ENCODE assay signal across 15 cellular contexts in the genomic region with DNA sequence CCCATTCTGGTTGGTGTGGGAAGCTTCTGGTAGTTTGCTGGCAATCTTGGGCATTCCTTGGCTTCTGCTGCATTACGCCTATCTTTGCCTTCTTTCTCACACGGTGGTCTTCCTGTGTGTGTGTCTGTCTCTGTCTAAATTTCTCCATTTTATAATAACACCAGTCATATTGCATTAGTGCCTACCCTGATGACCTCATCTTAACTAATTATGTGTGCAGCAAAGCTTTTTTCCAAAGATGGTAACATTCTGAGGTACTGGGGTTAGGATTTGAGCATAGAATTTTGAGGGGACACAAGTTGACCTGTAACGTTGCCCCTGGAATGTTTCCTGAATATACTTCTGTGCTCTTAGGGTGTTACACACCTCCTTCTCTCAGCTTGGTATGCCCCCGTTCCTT.
DNase-seq lines count a peak whose midpoint lies in the region; ATAC-seq and TF ChIP-seq lines count a peak whose summit lies in the region.
"Had no signal": no experiment of that assay in that cellular context is flagged by ENCODE, and none has a peak within 500 bp of the region (broad histone marks: within the 10 kb centered on the region; RNA-seq: fewer than 3 reads in every experiment).

No MANE protein-coding gene starts in this region.

- dilution Hi-C loops in IMR-90 (cut with HindIII; ENCODE audit: low sequenced_read_pairs, unreplicated experiment), result no loop called here

- H2AK5ac ChIP-seq in IMR-90 (ENCODE audit: low read depth, low read length), result no peak overlapping the region

- peak overlapping the region; percentile 46 for H3K27ac Mint-ChIP-seq in activated naive CD8-positive, alpha-beta T cell
- H3K27ac Mint-ChIP-seq in activated naive CD8-positive, alpha-beta T cell treated with anti-CD3 and anti-CD28 coated beads for 36 hours, result no peak overlapping the region
- peak overlapping the region; percentile 20 for H3K27ac Mint-ChIP-seq in endothelial cell (ENCODE audit: unreplicated experiment)
- peak overlapping the region; percentile 42 for H3K27ac Mint-ChIP-seq in stimulated activated naive B cell treated with anti-CD40 and anti-IgM and Interleukin-4, amounts not matched to agents 10 μg/mL and 1 μg/mL and 100 μg/mL, for 72 hours

- peaks cover 77% of the 10 kb centered on the region for H3K4me1 Mint-ChIP-seq in activated naive CD8-positive, alpha-beta T cell (ENCODE audit: low read depth)
- peaks cover 74% of the 10 kb centered on the region for H3K4me1 Mint-ChIP-seq in activated naive CD8-positive, alpha-beta T cell treated with anti-CD3 and anti-CD28 coated beads for 36 hours
- peaks cover 43% of the 10 kb centered on the region for H3K4me1 Mint-ChIP-seq in endothelial cell (ENCODE audit: unreplicated experiment)
- peaks cover 40 to 80% of the 10 kb centered on the region in 2 donors for H3K4me1 Mint-ChIP-seq in stimulated activated naive B cell treated with anti-CD40 and anti-IgM and Interleukin-4, amounts not matched to agents 10 μg/mL and 1 μg/mL and 100 μg/mL, for 72 hours

- no peak for TF ChIP-seq EP300 in SK-N-SH (IDR thresholded peaks at IDR 0.05; ENCODE audit: borderline replicate concordance in 1 of 2, low read depth in 1 of 2, low read length in 1 of 2)

- H3K79me1 ChIP-seq in IMR-90 (ENCODE audit: low read depth in 1 of 2, low read length in 2 of 2), result peaks cover 32 to 62% of the 10 kb centered on the region in 2 experiments

- H2BK15ac ChIP-seq in IMR-90 (ENCODE audit: low read depth, low read length), result no peak overlapping the region

- H3K23ac ChIP-seq in IMR-90 (ENCODE audit: low read depth, low read length), result peak overlapping the region; percentile 68; the same call in 1 of the 2 replicates

- POLR2A ChIA-PET in IMR-90 (lab: Charles Lee; ENCODE audit: unreplicated experiment) (no interaction called here), SK-N-SH (lab: Yijun Ruan, JAX) (no interaction called here)

- no peak overlapping the region for H2BK5ac ChIP-seq in IMR-90 (ENCODE audit: low read depth, low read length, poor library complexity, severe bottlenecking)

- BruUV-seq in IMR-90 (replicated peaks; lab: Mats Ljungman, UMichigan), result no TSS peak

- no peaks in the 10 kb centered on the region for H3K27me3 Mint-ChIP-seq in activated naive CD8-positive, alpha-beta T cell
- no peaks in the 10 kb centered on the region for H3K27me3 Mint-ChIP-seq in activated naive CD8-positive, alpha-beta T cell treated with anti-CD3 and anti-CD28 coated beads for 36 hours
- H3K27me3 Mint-ChIP-seq in endothelial cell (ENCODE audit: unreplicated experiment), result peaks cover 3% of the 10 kb centered on the region
- no peaks in the 10 kb centered on the region for H3K27me3 Mint-ChIP-seq in stimulated activated naive B cell treated with anti-CD40 and anti-IgM and Interleukin-4, amounts not matched to agents 10 μg/mL and 1 μg/mL and 100 μg/mL, for 72 hours
- H3K27me3 Mint-ChIP-seq: CD4-positive, alpha-beta memory T cell had no signal

- H3K36me3 ChIP-seq in IMR-90 (ENCODE audit: control insufficient read depth, insufficient read depth, low read length) (peaks cover 2% of the 10 kb centered on the region; the same call in 1 of the 2 replicates), SK-N-SH (replicated peaks in 1 of 2; ENCODE audit: control insufficient read depth in 1 of 2, insufficient read depth in 2 of 2, low read length in 1 of 2) (peaks cover 0 to 14% of the 10 kb centered on the region in 2 experiments)

- TF ChIP-seq RAD21 in IMR-90 (IDR thresholded peaks at IDR 0.05; ENCODE audit: low read length) (no peak), SK-N-SH (IDR thresholded peaks at IDR 0.05; ENCODE audit: low read length) (no peak)

- peaks cover 100% of the 10 kb centered on the region for H3K79me2 ChIP-seq in SK-N-SH (ENCODE audit: insufficient read depth)

- no peak for DNase-seq in activated naive CD8-positive, alpha-beta T cell treated with anti-CD3 and anti-CD28 coated beads for 36 hours
- no peak for DNase-seq in IMR-90
- DNase-seq in endothelial cell (ENCODE audit: low spot score), result no peak
- no peak for DNase-seq in stimulated activated naive B cell treated with anti-CD40 and anti-IgM and Interleukin-4, amounts not matched to agents 10 μg/mL and 1 μg/mL and 100 μg/mL, for 72 hours
- no peak for DNase-seq in EL
- DNase-seq in activated CD8-positive, alpha-beta memory T cell treated with anti-CD3 and anti-CD28 coated beads, Interleukin-2, amount 50 U/mL, for 48 hours, result no peak
- no peak for DNase-seq in SK-N-SH
- DNase-seq: CD4-positive, alpha-beta memory T cell; KG1; NCI-H1105; NCI-H1694 treated with DMSO at 0.1 percent for 48 hours; NCI-H446 treated with DMSO at 0.1 percent for 48 hours; NCI-H748 treated with DMSO at 0.1 percent for 48 hours had no signal

- no peak overlapping the region for H2BK20ac ChIP-seq in IMR-90 (ENCODE audit: low read depth, low read length)

- no peak for TF ChIP-seq CTCF in IMR-90 (conservative IDR thresholded peaks at IDR 0.05; ENCODE audit: low read depth, low read length)
- no peak for TF ChIP-seq CTCF in endothelial cell (IDR thresholded peaks at IDR 0.05; ENCODE audit: unreplicated experiment)
- no peak for TF ChIP-seq CTCF in SK-N-SH (IDR thresholded peaks at IDR 0.05)

- ATAC-seq in IMR-90 (ENCODE audit: low read depth), result no peak
- ATAC-seq in stimulated activated naive B cell treated with anti-CD40 and anti-IgM and Interleukin-4, amounts not matched to agents 10 μg/mL and 1 μg/mL and 100 μg/mL, for 72 hours (replicated peaks), result no peak
- ATAC-seq: GM23338 had no signal

- H3K27ac ChIP-seq in IMR-90 (ENCODE audit: insufficient read depth, low read length) (no peak overlapping the region), SK-N-SH (ENCODE audit: low read depth in 2 of 2, low read length in 1 of 2) (no peak overlapping the region)

- CTCF ChIA-PET in IMR-90 (lab: Yijun Ruan, JAX), result interaction anchor here (0.6 kb wide), 1 partner anchor 20 kb away, joined by 3 read pairs; no protein-coding TSS in a partner anchor
- CTCF ChIA-PET in SK-N-SH (lab: Yijun Ruan, JAX), result interaction anchor here (0.6 to 1.0 kb wide), 2 partner anchors 47 to 58 kb away, joined by 3 read pairs; no protein-coding TSS in a partner anchor

- no peak overlapping the region for H3K18ac ChIP-seq in IMR-90 (ENCODE audit: low read depth, low read length)

- intact Hi-C loops in IMR-90 (cut with micrococcal nuclease), result no loop called here

- H3K9me3 Mint-ChIP-seq in activated naive CD8-positive, alpha-beta T cell (ENCODE audit: low read depth), result no peaks in the 10 kb centered on the region
- H3K9me3 Mint-ChIP-seq in activated naive CD8-positive, alpha-beta T cell treated with anti-CD3 and anti-CD28 coated beads for 36 hours, result peaks cover 7% of the 10 kb centered on the region
- H3K9me3 Mint-ChIP-seq in endothelial cell (ENCODE audit: unreplicated experiment), result no peaks in the 10 kb centered on the region
- H3K9me3 Mint-ChIP-seq in stimulated activated naive B cell treated with anti-CD40 and anti-IgM and Interleukin-4, amounts not matched to agents 10 μg/mL and 1 μg/mL and 100 μg/mL, for 72 hours, result no peaks in the 10 kb centered on the region
- H3K9me3 Mint-ChIP-seq: CD4-positive, alpha-beta memory T cell had no signal

- H3K36me3 Mint-ChIP-seq in activated naive CD8-positive, alpha-beta T cell, result no peaks in the 10 kb centered on the region
- H3K36me3 Mint-ChIP-seq in activated naive CD8-positive, alpha-beta T cell treated with anti-CD3 and anti-CD28 coated beads for 36 hours, result peaks cover 33% of the 10 kb centered on the region
- H3K36me3 Mint-ChIP-seq in endothelial cell (ENCODE audit: low read depth, unreplicated experiment), result peaks cover 20% of the 10 kb centered on the region
- H3K36me3 Mint-ChIP-seq in stimulated activated naive B cell treated with anti-CD40 and anti-IgM and Interleukin-4, amounts not matched to agents 10 μg/mL and 1 μg/mL and 100 μg/mL, for 72 hours, result peaks cover 17 to 38% of the 10 kb centered on the region in 2 donors

- H3K4me3 ChIP-seq in IMR-90 (ENCODE audit: insufficient read depth, low read depth, low read length) (no peak overlapping the region), SK-N-SH (ENCODE audit: low read depth in 2 of 2, low read length in 1 of 2) (no peak overlapping the region)
- H3K4me3 ChIP-seq: GM23338 had no signal

- no peak overlapping the region for H2AFZ ChIP-seq in IMR-90 (replicated peaks; ENCODE audit: low read length, poor library complexity)
- H2AFZ ChIP-seq in SK-N-SH (ENCODE audit: low read depth), result no peak overlapping the region
- H2AFZ ChIP-seq: GM23338 had no signal

- peaks cover 23% of the 10 kb centered on the region for H3K9me1 ChIP-seq in IMR-90 (ENCODE audit: insufficient read depth, low read length)

- in situ Hi-C loops in IMR-90 (cut with MboI; ENCODE audit: low sequenced_read_pairs), result no loop called here

- TF ChIP-seq POLR2A in IMR-90 (IDR thresholded peaks at IDR 0.05; ENCODE audit: low read depth, low read length), result no peak

- no peak overlapping the region for H3K4me2 ChIP-seq in IMR-90 (ENCODE audit: low read depth, low read length)
- H3K4me2 ChIP-seq in SK-N-SH, result no peak overlapping the region
- H3K4me2 ChIP-seq: GM23338 had no signal

- H3K9me3 ChIP-seq in IMR-90 (ENCODE audit: control insufficient read depth, insufficient read depth, low read length) (no peaks in the 10 kb centered on the region), SK-N-SH (no peaks in the 10 kb centered on the region)

- peaks cover 57% of the 10 kb centered on the region for H4K20me1 ChIP-seq in IMR-90 (ENCODE audit: insufficient read depth, low read length)
- H4K20me1 ChIP-seq in SK-N-SH (ENCODE audit: insufficient read depth), result peaks cover 97% of the 10 kb centered on the region

- H3K4me1 ChIP-seq in IMR-90 (ENCODE audit: control insufficient read depth, insufficient read depth, low read length), result peaks cover 10% of the 10 kb centered on the region
- H3K4me1 ChIP-seq in SK-N-SH (ENCODE audit: control insufficient read depth in 1 of 2, insufficient read depth in 2 of 2, low read depth in 1 of 2, low read length in 1 of 2), result peaks cover 9 to 12% of the 10 kb centered on the region in 2 experiments; a peak in 3 of 4 replicates

- H3F3A ChIP-seq in SK-N-SH (replicated peaks; ENCODE audit: insufficient read depth), result peaks cover 12% of the 10 kb centered on the region

- no peak overlapping the region for H3K9ac ChIP-seq in IMR-90 (ENCODE audit: low read depth, low read length)
- H3K9ac ChIP-seq in SK-N-SH, result no peak overlapping the region

- H4K5ac ChIP-seq in IMR-90 (ENCODE audit: low read depth, low read length), result no peak overlapping the region

- H3K27me3 ChIP-seq in IMR-90 (ENCODE audit: control insufficient read depth, insufficient read depth, low read length), result no peaks in the 10 kb centered on the region
- no peaks in the 10 kb centered on the region for H3K27me3 ChIP-seq in SK-N-SH (ENCODE audit: insufficient read depth)

- no peak overlapping the region for H3K56ac ChIP-seq in IMR-90 (ENCODE audit: extremely low read depth, insufficient read depth, low read length)

- no peak overlapping the region for H2AK9ac ChIP-seq in IMR-90 (replicated peaks; ENCODE audit: low read depth, low read length, poor library complexity)

- H4K8ac ChIP-seq in IMR-90 (ENCODE audit: low read depth in 2 of 2, low read length in 2 of 2), result no peak overlapping the region

- WGBS in IMR-90 (ENCODE audit: extremely low coverage in 2 of 2, insufficient read length in 1 of 2), 2 experiments, result no CpG with 5 or more reads among the region's 4 CpGs
- WGBS in SK-N-SH (ENCODE audit: low lambda C conversion rate), result 84% methylated on average over 4 of the region's 4 CpGs

- H3K14ac ChIP-seq in IMR-90 (replicated peaks; ENCODE audit: low read depth, low read length), result no peak overlapping the region

- H2BK120ac ChIP-seq in IMR-90 (ENCODE audit: low read depth, low read length), result no peak overlapping the region

- H3K4ac ChIP-seq in IMR-90 (ENCODE audit: low read depth, low read length), result no peak overlapping the region

- no peaks in the 10 kb centered on the region for H3K9me2 ChIP-seq in SK-N-SH

- H4K91ac ChIP-seq in IMR-90 (ENCODE audit: insufficient read depth, low read depth, low read length), result no peak overlapping the region

- no peak overlapping the region for H3K4me3 Mint-ChIP-seq in activated naive CD8-positive, alpha-beta T cell
- H3K4me3 Mint-ChIP-seq in activated naive CD8-positive, alpha-beta T cell treated with anti-CD3 and anti-CD28 coated beads for 36 hours, result no peak overlapping the region
- peak overlapping the region; percentile 6 for H3K4me3 Mint-ChIP-seq in endothelial cell (ENCODE audit: unreplicated experiment)
- H3K4me3 Mint-ChIP-seq in stimulated activated naive B cell treated with anti-CD40 and anti-IgM and Interleukin-4, amounts not matched to agents 10 μg/mL and 1 μg/mL and 100 μg/mL, for 72 hours, result no peak overlapping the region
- H3K4me3 Mint-ChIP-seq: GM23338 had no signal
